ENCODE assay signal across 7 cellular contexts in the genomic region with DNA sequence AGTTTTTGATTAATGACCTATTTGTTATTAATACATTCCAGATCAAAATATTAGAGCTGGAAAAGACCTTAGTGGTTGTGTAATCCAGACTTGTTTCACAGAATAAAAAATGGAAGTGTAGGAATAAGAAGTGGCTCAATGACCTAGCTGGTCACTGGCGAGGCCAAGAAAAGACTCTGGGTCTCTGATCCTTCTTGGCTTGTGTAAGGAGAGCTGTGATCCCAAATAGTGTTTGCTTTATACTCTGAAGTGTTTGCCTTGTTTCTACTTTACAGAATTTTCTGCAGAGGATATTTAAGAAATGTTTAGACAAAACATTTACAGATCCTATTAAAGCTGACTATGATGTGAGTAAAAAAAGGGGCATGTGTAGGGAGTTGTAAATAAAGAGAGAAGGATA. TPM values are rescaled to one million over a fixed set of nuclear protein-coding genes. Genes with fewer than 3 reads are reported as not detected.
"Had no signal": no experiment of that assay in that cellular context is flagged by ENCODE, and none has a peak within 500 bp of the region (broad histone marks: within the 10 kb centered on the region; RNA-seq: fewer than 3 reads in every experiment).

No MANE protein-coding gene starts in this region.

- H3K4me1 Mint-ChIP-seq: IgD-negative memory B cell had no signal

- DNase-seq: IMR-90 had no signal

- ATAC-seq: HepG2, K562 had no signal

- H3K27ac Mint-ChIP-seq: IgD-negative memory B cell had no signal

- H3K4me3 Mint-ChIP-seq: IgD-negative memory B cell had no signal

- H3K27ac ChIP-seq: HL-60 had no signal

- H3K4me3 ChIP-seq: K562 had no signal

RNA-seq across cellular contexts. Expression of a gene that starts 7.1 kb away (rescaled TPM):
- total RNA-seq: HepG2, HT1080, IMR-90, K562 had no signal
- polyA plus RNA-seq: HepG2, IgD-negative memory B cell, IMR-90, K562 had no signal

RNA-seq across cellular contexts. Expression of a gene that starts 25.7 kb away (rescaled TPM):
- total RNA-seq: HepG2, HT-29, IMR-90 had no signal
- polyA plus RNA-seq: HepG2, IgD-negative memory B cell, IMR-90 had no signal
